In genomic region chr21:39535646-39536437, GRCh38 we compare ENCODE assay signal across 20 cellular contexts.
DNase-seq lines count a peak whose midpoint lies in the region; ATAC-seq and TF ChIP-seq lines count a peak whose summit lies in the region.
"Had no signal": no experiment of that assay in that cellular context is flagged by ENCODE, and none has a peak within 500 bp of the region (broad histone marks: within the 10 kb centered on the region; RNA-seq: fewer than 3 reads in every experiment).

No MANE protein-coding gene starts in this region.

- intact Hi-C loops in body of pancreas (cut with DNase I), result no loop called here

- H3K9me3 ChIP-seq in HUES6 (ENCODE audit: control insufficient read depth, insufficient read depth, low read depth, low read length), result peaks cover 25% of the 10 kb centered on the region
- H3K9me3 ChIP-seq in body of pancreas, result no peaks in the 10 kb centered on the region
- no peaks in the 10 kb centered on the region; the same call in 1 of the 2 replicates for H3K9me3 ChIP-seq in iPS DF 6.9 (ENCODE audit: control insufficient read depth, insufficient read depth, low read length)
- H3K9me3 ChIP-seq: BE2C, Caco-2 had no signal

- no peaks in the 10 kb centered on the region for H3K36me3 Mint-ChIP-seq in stimulated activated naive B cell treated with anti-CD40 and anti-IgM and Interleukin-4, amounts not matched to agents 10 μg/mL and 1 μg/mL and 100 μg/mL, for 72 hours

- H3K4me1 ChIP-seq in HUES6 (ENCODE audit: control insufficient read depth, insufficient read depth, low read length) (peaks cover 17% of the 10 kb centered on the region), body of pancreas (peaks cover 3% of the 10 kb centered on the region), iPS DF 6.9 (ENCODE audit: control insufficient read depth, insufficient read depth, low read length) (no peaks in the 10 kb centered on the region; the same call in 1 of the 2 replicates)
- H3K4me1 ChIP-seq: BE2C, Caco-2 had no signal

- no peak overlapping the region for H3K27ac Mint-ChIP-seq in stimulated activated naive B cell treated with anti-CD40 and anti-IgM and Interleukin-4, amounts not matched to agents 10 μg/mL and 1 μg/mL and 100 μg/mL, for 72 hours
- H3K27ac Mint-ChIP-seq: CD4-positive, alpha-beta T cell had no signal

- 63 to 72% methylated on average over 14 to 15 of the region's 15 CpGs for WGBS in body of pancreas, 2 donors
- no CpG with 5 or more reads among the region's 15 CpGs for WGBS in iPS DF 6.9 (ENCODE audit: insufficient coverage, insufficient read length)

- no peaks in the 10 kb centered on the region for H3K36me3 ChIP-seq in HUES6 (ENCODE audit: control insufficient read depth, insufficient read depth, low read length)
- no peaks in the 10 kb centered on the region for H3K36me3 ChIP-seq in body of pancreas (replicated peaks in 1 of 2; ENCODE audit: insufficient read depth in 1 of 2, low read depth in 2 of 2)
- no peaks in the 10 kb centered on the region for H3K36me3 ChIP-seq in iPS DF 6.9 (ENCODE audit: control insufficient read depth, insufficient read depth, low read length)
- H3K36me3 ChIP-seq: BE2C had no signal

- no peak overlapping the region for H3K4me3 Mint-ChIP-seq in stimulated activated naive B cell treated with anti-CD40 and anti-IgM and Interleukin-4, amounts not matched to agents 10 μg/mL and 1 μg/mL and 100 μg/mL, for 72 hours
- H3K4me3 Mint-ChIP-seq: CD4-positive, alpha-beta T cell had no signal

- DNase-seq in body of pancreas (peak in 1 of 4 donors; percentile 30), iPS DF 6.9 (ENCODE audit: low read depth, low spot score) (no peak), C1 segment of cervical spinal cord (lab: John Stamatoyannopoulos, UW) (no peak)
- DNase-seq in stimulated activated naive B cell treated with anti-CD40 and anti-IgM and Interleukin-4, amounts not matched to agents 10 μg/mL and 1 μg/mL and 100 μg/mL, for 72 hours, result no peak
- DNase-seq: ACHN; BE2C; Caco-2; CD4-positive, alpha-beta T cell; DMS153; DMS79; GDM1; GM23248; H7; IMR-90; KBM-7 had no signal

- TF ChIP-seq POLR2A in body of pancreas (IDR thresholded peaks at IDR 0.05), result no peak

- no peaks in the 10 kb centered on the region for H3K4me1 Mint-ChIP-seq in stimulated activated naive B cell treated with anti-CD40 and anti-IgM and Interleukin-4, amounts not matched to agents 10 μg/mL and 1 μg/mL and 100 μg/mL, for 72 hours

- H3K27me3 ChIP-seq in HUES6 (ENCODE audit: control insufficient read depth, insufficient read depth, low read length) (no peaks in the 10 kb centered on the region), body of pancreas (no peaks in the 10 kb centered on the region), iPS DF 6.9 (ENCODE audit: control insufficient read depth, insufficient read depth, low read length) (no peaks in the 10 kb centered on the region)
- H3K27me3 ChIP-seq: BE2C had no signal

- H3K4me3 ChIP-seq in HUES6 (ENCODE audit: low read depth, low read length) (no peak overlapping the region), body of pancreas (no peak overlapping the region), iPS DF 6.9 (ENCODE audit: low read length) (no peak overlapping the region)
- H3K4me3 ChIP-seq: GM23248 had no signal

- H3K27me3 Mint-ChIP-seq in stimulated activated naive B cell treated with anti-CD40 and anti-IgM and Interleukin-4, amounts not matched to agents 10 μg/mL and 1 μg/mL and 100 μg/mL, for 72 hours, result peaks cover 4 to 15% of the 10 kb centered on the region in 2 donors

- H3K27ac ChIP-seq in HUES6 (ENCODE audit: low read depth, low read length) (peak overlapping the region; percentile 56; the same call in 1 of the 2 replicates), body of pancreas (peak overlapping the region in 2 of 4 donors; percentile 33 to 34), iPS DF 6.9 (ENCODE audit: low read length) (peak overlapping the region; percentile 88)
- H3K27ac ChIP-seq: C4-2B, GM23248, HL-60 had no signal

- TF ChIP-seq CTCF in body of pancreas (IDR thresholded peaks at IDR 0.05), result no peak

- ATAC-seq in body of pancreas, result peak; percentile 65
- ATAC-seq in HG03354 (IDR thresholded peaks at IDR 0.05; ENCODE audit: poor library complexity, severe bottlenecking, unreplicated experiment), result no peak
- ATAC-seq in stimulated activated naive B cell treated with anti-CD40 and anti-IgM and Interleukin-4, amounts not matched to agents 10 μg/mL and 1 μg/mL and 100 μg/mL, for 72 hours (replicated peaks), result no peak
- ATAC-seq in HG03135 (IDR thresholded peaks at IDR 0.05; ENCODE audit: unreplicated experiment), result no peak

- H3K9ac ChIP-seq in HUES6 (ENCODE audit: low read length), result no peak overlapping the region
- H3K9ac ChIP-seq: GM23248 had no signal

- H3K9me3 Mint-ChIP-seq in stimulated activated naive B cell treated with anti-CD40 and anti-IgM and Interleukin-4, amounts not matched to agents 10 μg/mL and 1 μg/mL and 100 μg/mL, for 72 hours, result peaks cover 0 to under 1% of the 10 kb centered on the region in 2 donors
- H3K9me3 Mint-ChIP-seq: CD4-positive, alpha-beta T cell had no signal
